In genomic region chr3:185687479-185687878, GRCh38 we compare ENCODE assay signal across 16 cellular contexts.
DNase-seq lines count a peak whose midpoint lies in the region; ATAC-seq, FAIRE-seq and TF ChIP-seq lines count a peak whose summit lies in the region.
"Had no signal": no experiment of that assay in that cellular context is flagged by ENCODE, and none has a peak within 500 bp of the region (broad histone marks: within the 10 kb centered on the region; RNA-seq: fewer than 3 reads in every experiment).

No MANE protein-coding gene starts in this region.

- H3K4me3 Mint-ChIP-seq in activated T-cell treated with anti-CD3 and anti-CD28 coated beads, Interleukin-2, amount 50 U/mL, for 24 hours: no peak overlapping the region
- H3K4me3 Mint-ChIP-seq: activated naive CD4-positive, alpha-beta T cell treated with anti-CD3 and anti-CD28 coated beads for 36 hours had no signal

- no peak for ATAC-seq in K562

- H3K4me1 Mint-ChIP-seq in activated T-cell treated with anti-CD3 and anti-CD28 coated beads, Interleukin-2, amount 50 U/mL, for 24 hours (ENCODE audit: low read depth): peaks cover 1% of the 10 kb centered on the region

- no peaks in the 10 kb centered on the region for H4K20me1 ChIP-seq in K562 (replicated peaks; ENCODE audit: control insufficient read depth, insufficient read depth, low read length)

- no peaks in the 10 kb centered on the region for H3K9me3 Mint-ChIP-seq in activated T-cell treated with anti-CD3 and anti-CD28 coated beads, Interleukin-2, amount 50 U/mL, for 24 hours
- H3K9me3 Mint-ChIP-seq: activated naive CD4-positive, alpha-beta T cell treated with anti-CD3 and anti-CD28 coated beads for 36 hours had no signal

- intact Hi-C loops in K562 (cut with micrococcal nuclease): no loop called here

- peaks cover 13% of the 10 kb centered on the region for H3K27me3 Mint-ChIP-seq in activated T-cell treated with anti-CD3 and anti-CD28 coated beads, Interleukin-2, amount 50 U/mL, for 24 hours

- no peak overlapping the region for H3K4me3 ChIP-seq in K562
- H3K4me3 ChIP-seq: SJCRH30, tibial nerve had no signal

- CTCF ChIA-PET in K562 (lab: Yijun Ruan, JAX; ENCODE audit: low intra/inter-chr PET ratio): no interaction called here

- POLR2A ChIA-PET in K562 (lab: Yijun Ruan, JAX): interaction anchor here (0.7 kb wide), 1 partner anchor 362 kb away, joined by 3 read pairs; no protein-coding TSS in a partner anchor

- no peak for TF ChIP-seq CTCF in K562 (IDR thresholded peaks at IDR 0.05 in 2 of 3, conservative IDR thresholded peaks at IDR 0.05 in 1 of 3; ENCODE audit: insufficient read depth in 2 of 3, low read depth in 1 of 3, low read length in 3 of 3)

- peaks cover 65% of the 10 kb centered on the region for H3K36me3 ChIP-seq in K562 (ENCODE audit: control insufficient read depth, insufficient read depth, low read length)
- H3K36me3 ChIP-seq: BE2C had no signal

- TF ChIP-seq RAD21 in K562 (CRISPR knock-in tag; conservative IDR thresholded peaks at IDR 0.05 in 1 of 2, IDR thresholded peaks at IDR 0.05 in 1 of 2): no peak

- no peaks in the 10 kb centered on the region for H3K9me1 ChIP-seq in K562 (ENCODE audit: control insufficient read depth, insufficient read depth, low read length)

- no peak overlapping the region for H2AFZ ChIP-seq in K562 (ENCODE audit: low read depth, low read length)

- H3K9ac ChIP-seq in K562 (ENCODE audit: insufficient read depth in 1 of 2, low read depth in 2 of 2, low read length in 2 of 2): no peak overlapping the region

- no peak for TF ChIP-seq EP300 in K562 (IDR thresholded peaks at IDR 0.05; ENCODE audit: low read length)

- no peaks in the 10 kb centered on the region for H3K79me2 ChIP-seq in K562 (ENCODE audit: control insufficient read depth, insufficient read depth, low read length)

- FAIRE-seq in K562 (lab: Jason Lieb, UNC) (no peak), GM12891 (lab: Jason Lieb, UNC) (no peak)
- FAIRE-seq: D721Med, frontal cortex, small intestine had no signal

- H3K27ac ChIP-seq in K562 (ENCODE audit: extremely low read depth, low read depth, low read length): no peak overlapping the region
- H3K27ac ChIP-seq: SJCRH30 had no signal

- TF ChIP-seq POLR2A in K562 (conservative IDR thresholded peaks at IDR 0.05) (no peak), GM12891 (IDR thresholded peaks at IDR 0.05; ENCODE audit: low read depth, low read length) (no peak)

- H3K4me2 ChIP-seq in K562 (ENCODE audit: insufficient read depth, low read length): no peak overlapping the region

- no peaks in the 10 kb centered on the region for H3K27me3 ChIP-seq in K562 (ENCODE audit: control insufficient read depth in 2 of 2, insufficient read depth in 2 of 2, low read length in 2 of 2)
- H3K27me3 ChIP-seq: SJCRH30, tibial nerve had no signal

- no TSS peak for BruUV-seq in K562 (replicated peaks; lab: Mats Ljungman, UMichigan)

- 0 out of 5 replicates have a peak, but pooled peaks cover 0 to 2% of the 10 kb centered on the region in 2 experiments for H3K4me1 ChIP-seq in K562 (replicated peaks in 1 of 2; ENCODE audit: control insufficient read depth in 2 of 2, insufficient read depth in 2 of 2, low read length in 2 of 2)
- H3K4me1 ChIP-seq: BE2C, SJCRH30 had no signal

- 87% methylated on average over 3 of the region's 3 CpGs for WGBS in K562 (ENCODE audit: insufficient coverage, low coverage, missing lambda C conversion rate)

- H3K36me3 Mint-ChIP-seq in activated T-cell treated with anti-CD3 and anti-CD28 coated beads, Interleukin-2, amount 50 U/mL, for 24 hours (ENCODE audit: low read depth): no peaks in the 10 kb centered on the region

- H3K27ac Mint-ChIP-seq in activated T-cell treated with anti-CD3 and anti-CD28 coated beads, Interleukin-2, amount 50 U/mL, for 24 hours: no peak overlapping the region
- H3K27ac Mint-ChIP-seq: activated naive CD4-positive, alpha-beta T cell treated with anti-CD3 and anti-CD28 coated beads for 36 hours had no signal

- no peaks in the 10 kb centered on the region for H3K9me3 ChIP-seq in K562 (replicated peaks; ENCODE audit: control insufficient read depth, insufficient read depth, low read depth, low read length)
- H3K9me3 ChIP-seq: BE2C, SJCRH30, tibial nerve had no signal

- DNase-seq in Daoy (ENCODE audit: low read depth): peak; percentile 32
- peak; percentile 93 for DNase-seq in NCI-H446 treated with DMSO at 0.1 percent for 48 hours (lab: John Stamatoyannopoulos, UW)
- DNase-seq in K562 (ENCODE audit: extremely low read depth in 1 of 4, low spot score in 3 of 4): no peak
- DNase-seq in inferior parietal cortex (ENCODE audit: extremely low spot score): peak; percentile 9
- DNase-seq in activated T-cell treated with anti-CD3 and anti-CD28 coated beads, Interleukin-2, amount 50 U/mL, for 24 hours: no peak
- no peak for DNase-seq in activated CD8-positive, alpha-beta memory T cell treated with anti-CD3 and anti-CD28 coated beads, Interleukin-2, amount 50 U/mL, for 4 hours
- no peak for DNase-seq in GM12891 (ENCODE audit: insufficient read length, low spot score)
- no peak for DNase-seq in NCI-H2029 (lab: John Stamatoyannopoulos, UW)
- DNase-seq: activated naive CD4-positive, alpha-beta T cell treated with anti-CD3 and anti-CD28 coated beads for 36 hours; BE2C; SJCRH30; small intestine; T1000 had no signal

- in situ Hi-C loops in K562 (cut with MboI): no loop called here

TF ChIP-seq in K562, 482 proteins besides CTCF, POLR2A, EP300 and RAD21:
- TF ChIP-seq NFIC (IDR thresholded peaks at IDR 0.05) (peak; percentile 33; the same call in 1 of the 2 replicates), RBM14 (IDR thresholded peaks at IDR 0.05; ENCODE audit: borderline replicate concordance, insufficient read depth, low read depth, low read length) (no peak)
- TF ChIP-seq, protein P1, sequence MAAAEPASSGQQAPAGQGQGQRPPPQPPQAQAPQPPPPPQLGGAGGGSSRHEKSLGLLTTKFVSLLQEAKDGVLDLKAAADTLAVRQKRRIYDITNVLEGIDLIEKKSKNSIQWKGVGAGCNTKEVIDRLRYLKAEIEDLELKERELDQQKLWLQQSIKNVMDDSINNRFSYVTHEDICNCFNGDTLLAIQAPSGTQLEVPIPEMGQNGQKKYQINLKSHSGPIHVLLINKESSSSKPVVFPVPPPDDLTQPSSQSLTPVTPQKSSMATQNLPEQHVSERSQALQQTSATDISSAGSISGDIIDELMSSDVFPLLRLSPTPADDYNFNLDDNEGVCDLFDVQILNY (CRISPR knock-in tag; IDR thresholded peaks at IDR 0.05): no peak

TF ChIP-seq in GM12891, 5 proteins besides CTCF, POLR2A, EP300 and RAD21:
- TF ChIP-seq POU2F2 (IDR thresholded peaks at IDR 0.05; ENCODE audit: low read depth, low read length) (no peak), TAF1 (IDR thresholded peaks at IDR 0.05; ENCODE audit: low read depth, low read length) (no peak), PAX5 (IDR thresholded peaks at IDR 0.05; ENCODE audit: insufficient read depth, low read length, severe bottlenecking) (no peak), POLR2AphosphoS5 (IDR thresholded peaks at IDR 0.05; ENCODE audit: low read depth, low read length) (no peak), SPI1 (IDR thresholded peaks at IDR 0.05; ENCODE audit: low read depth, low read length) (no peak)

Comparison
In these comparisons a context has a peak if more than half of its experiments do, and no peak if none do; other contexts are left out.
1. DNase-seq: peak in Daoy (single experiment), NCI-H446 treated with DMSO at 0.1 percent for 48 hours (single experiment) and inferior parietal cortex (single experiment); none in K562 (0 of 4), activated T-cell treated with anti-CD3 and anti-CD28 coated beads, Interleukin-2, amount 50 U/mL, for 24 hours (single experiment), activated CD8-positive, alpha-beta memory T cell treated with anti-CD3 and anti-CD28 coated beads, Interleukin-2, amount 50 U/mL, for 4 hours (single experiment), GM12891 (single experiment) and NCI-H2029 (single experiment).